19 cellular contexts compared by ENCODE assay signal in the genomic region with DNA sequence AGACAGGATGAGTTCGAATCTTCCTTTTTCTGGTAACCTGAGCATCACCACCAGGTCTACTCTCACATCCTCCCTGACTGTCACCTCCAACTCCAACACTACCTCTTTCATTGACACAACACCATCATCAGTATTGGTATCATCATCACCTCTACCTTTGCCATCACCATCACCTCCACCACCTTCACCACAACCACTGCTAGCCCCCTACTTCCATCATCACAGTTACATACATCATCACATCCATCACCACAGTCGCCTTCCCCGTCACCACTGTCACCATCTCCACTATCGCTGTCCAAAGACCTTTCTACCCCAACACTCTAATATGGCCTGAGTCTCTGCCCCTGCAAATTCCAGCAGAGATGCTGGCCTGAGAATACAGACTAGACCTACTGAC. TPM values are rescaled to one million over a fixed set of nuclear protein-coding genes. Genes with fewer than 3 reads are reported as not detected.
DNase-seq lines count a peak whose midpoint lies in the region; ATAC-seq and TF ChIP-seq lines count a peak whose summit lies in the region.
"Had no signal": no experiment of that assay in that cellular context is flagged by ENCODE, and none has a peak within 500 bp of the region (broad histone marks: within the 10 kb centered on the region; RNA-seq: fewer than 3 reads in every experiment).

No MANE protein-coding gene starts in this region.

- no peak overlapping the region for H2BK120ac ChIP-seq in mesenchymal stem cell (ENCODE audit: low read depth, low read length)

- no peak overlapping the region for H2BK12ac ChIP-seq in mesenchymal stem cell (ENCODE audit: low read length in 2 of 2)

- peak overlapping the region; percentile 54 for H4K91ac ChIP-seq in mesenchymal stem cell (ENCODE audit: low read length)

- ATAC-seq in activated naive CD8-positive, alpha-beta T cell treated with anti-CD3 and anti-CD28 coated beads, Interleukin-2, amount 50 U/mL, for 24 hours: no peak
- ATAC-seq: PC-3 had no signal

- H3K9me3 ChIP-seq in mesenchymal stem cell (ENCODE audit: control insufficient read depth, low read length): no peaks in the 10 kb centered on the region
- H3K9me3 ChIP-seq: BE2C, SJCRH30 had no signal

- H3K4me3 ChIP-seq in mesenchymal stem cell (ENCODE audit: insufficient read depth in 1 of 2, low read depth in 1 of 2, low read length in 2 of 2): no peak overlapping the region
- H3K4me3 ChIP-seq: SJCRH30 had no signal

- no peak overlapping the region for H3K4me3 Mint-ChIP-seq in activated naive CD8-positive, alpha-beta T cell treated with anti-CD3 and anti-CD28 coated beads, Interleukin-2, amount 50 U/mL, for 24 hours
- H3K4me3 Mint-ChIP-seq in activated naive CD8-positive, alpha-beta T cell treated with anti-CD3 and anti-CD28 coated beads for 36 hours: no peak overlapping the region
- H3K4me3 Mint-ChIP-seq: CD4-positive, alpha-beta T cell; HFFc6 had no signal

- H3K4me2 ChIP-seq in mesenchymal stem cell (ENCODE audit: low read length, poor library complexity, severe bottlenecking): no peak overlapping the region
- H3K4me2 ChIP-seq: KMS-11 had no signal

- H3K36me3 Mint-ChIP-seq in activated naive CD8-positive, alpha-beta T cell treated with anti-CD3 and anti-CD28 coated beads, Interleukin-2, amount 50 U/mL, for 24 hours (ENCODE audit: low read depth): no peaks in the 10 kb centered on the region
- H3K36me3 Mint-ChIP-seq in activated naive CD8-positive, alpha-beta T cell treated with anti-CD3 and anti-CD28 coated beads for 36 hours: no peaks in the 10 kb centered on the region

- H3K36me3 ChIP-seq in mesenchymal stem cell (ENCODE audit: control insufficient read depth in 1 of 2, insufficient read depth in 2 of 2, low read depth in 1 of 2, low read length in 2 of 2): no peaks in the 10 kb centered on the region
- H3K36me3 ChIP-seq: BE2C, SJCRH30 had no signal

- peaks cover 4 to 45% of the 10 kb centered on the region in 2 experiments for H3K27me3 ChIP-seq in mesenchymal stem cell (ENCODE audit: control insufficient read depth in 1 of 2, insufficient read depth in 1 of 2, low read length in 2 of 2)
- H3K27me3 ChIP-seq: BE2C, SJCRH30 had no signal

- H3K14ac ChIP-seq in mesenchymal stem cell (ENCODE audit: low read length in 2 of 2): no peak overlapping the region

- H3K4me1 Mint-ChIP-seq in activated naive CD8-positive, alpha-beta T cell treated with anti-CD3 and anti-CD28 coated beads, Interleukin-2, amount 50 U/mL, for 24 hours: no peaks in the 10 kb centered on the region
- H3K4me1 Mint-ChIP-seq in activated naive CD8-positive, alpha-beta T cell treated with anti-CD3 and anti-CD28 coated beads for 36 hours: no peaks in the 10 kb centered on the region

- H2AK5ac ChIP-seq in mesenchymal stem cell (ENCODE audit: low read length, severe bottlenecking): no peak overlapping the region

- no peak overlapping the region for H3K4ac ChIP-seq in mesenchymal stem cell (ENCODE audit: low read depth in 1 of 2, low read length in 2 of 2)

- H4K8ac ChIP-seq in mesenchymal stem cell (ENCODE audit: low read length): no peak overlapping the region

- H3K9me3 Mint-ChIP-seq in activated naive CD8-positive, alpha-beta T cell treated with anti-CD3 and anti-CD28 coated beads, Interleukin-2, amount 50 U/mL, for 24 hours: no peaks in the 10 kb centered on the region
- H3K9me3 Mint-ChIP-seq in activated naive CD8-positive, alpha-beta T cell treated with anti-CD3 and anti-CD28 coated beads for 36 hours: no peaks in the 10 kb centered on the region
- H3K9me3 Mint-ChIP-seq: CD4-positive, alpha-beta T cell; HFFc6 had no signal

- no peak overlapping the region for H3K18ac ChIP-seq in mesenchymal stem cell (ENCODE audit: low read depth in 1 of 2, low read length in 2 of 2)

- no peak for DNase-seq in activated naive CD8-positive, alpha-beta T cell treated with anti-CD3 and anti-CD28 coated beads, Interleukin-2, amount 50 U/mL, for 24 hours
- DNase-seq in activated naive CD8-positive, alpha-beta T cell treated with anti-CD3 and anti-CD28 coated beads for 36 hours: no peak
- DNase-seq in mesenchymal stem cell (no peak), NCI-H1694 treated with DMSO at 0.1 percent for 48 hours (lab: John Stamatoyannopoulos, UW) (no peak), occipital lobe (lab: John Stamatoyannopoulos, UW) (no peak)
- DNase-seq: 8988T; BE2C; CD4-positive, alpha-beta T cell; DMS153; GDM1; HFFc6; MV-4-11; NCI-H1417 treated with DMSO at 0.1 percent for 48 hours; NCI-H1930; NCI-H345; PC-3; SJCRH30 had no signal

- no peak overlapping the region for H3K9ac ChIP-seq in mesenchymal stem cell (ENCODE audit: low read length)
- H3K9ac ChIP-seq: KMS-11 had no signal

- peak overlapping the region; percentile 84 for H3K27ac ChIP-seq in 22Rv1
- no peak overlapping the region for H3K27ac ChIP-seq in mesenchymal stem cell (ENCODE audit: low read length, poor library complexity, severe bottlenecking)
- H3K27ac ChIP-seq: KMS-11, SJCRH30 had no signal

- H2BK15ac ChIP-seq in mesenchymal stem cell (ENCODE audit: low read depth, poor library complexity, severe bottlenecking): no peak overlapping the region

- no peaks in the 10 kb centered on the region for H3K27me3 Mint-ChIP-seq in activated naive CD8-positive, alpha-beta T cell treated with anti-CD3 and anti-CD28 coated beads, Interleukin-2, amount 50 U/mL, for 24 hours
- no peaks in the 10 kb centered on the region for H3K27me3 Mint-ChIP-seq in activated naive CD8-positive, alpha-beta T cell treated with anti-CD3 and anti-CD28 coated beads for 36 hours

- H3K27ac Mint-ChIP-seq in activated naive CD8-positive, alpha-beta T cell treated with anti-CD3 and anti-CD28 coated beads, Interleukin-2, amount 50 U/mL, for 24 hours: peak overlapping the region; percentile 13
- no peak overlapping the region for H3K27ac Mint-ChIP-seq in activated naive CD8-positive, alpha-beta T cell treated with anti-CD3 and anti-CD28 coated beads for 36 hours
- H3K27ac Mint-ChIP-seq: CD4-positive, alpha-beta T cell; HFFc6 had no signal

- H3K4me1 ChIP-seq in mesenchymal stem cell (ENCODE audit: control insufficient read depth, insufficient read depth, low read depth, low read length): peaks cover 13% of the 10 kb centered on the region
- H3K4me1 ChIP-seq: SJCRH30 had no signal

- no peak overlapping the region for H2AFZ ChIP-seq in mesenchymal stem cell (ENCODE audit: low read depth, low read length)

- WGBS in mesenchymal stem cell: 90% methylated on average over 4 of the region's 4 CpGs

- H3K79me1 ChIP-seq in mesenchymal stem cell (replicated peaks; ENCODE audit: low read length, poor library complexity, severe bottlenecking): no peaks in the 10 kb centered on the region

- H3K23ac ChIP-seq in mesenchymal stem cell (ENCODE audit: low read length in 2 of 2): no peak overlapping the region

- TF ChIP-seq CTCF in 22Rv1 (IDR thresholded peaks at IDR 0.05): no peak

- no peak overlapping the region for H2BK5ac ChIP-seq in mesenchymal stem cell (ENCODE audit: low read depth, low read length, poor library complexity, severe bottlenecking)

RNA-seq across cellular contexts. Expression of a gene that starts 1.4 kb away (rescaled TPM):
- under 1 TPM; 0.23 to 0.44 TPM for total RNA-seq in activated naive CD8-positive, alpha-beta T cell treated with anti-CD3 and anti-CD28 coated beads for 36 hours
- polyA plus RNA-seq in mesenchymal stem cell (2013, experiment 1 of 2): 2.2 TPM
- 2.2 TPM for polyA plus RNA-seq in mesenchymal stem cell (2013, experiment 2 of 2)
- 0.78 TPM for total RNA-seq in occipital lobe

RNA-seq across cellular contexts. Expression of a gene that starts 14.0 kb away (rescaled TPM):
- 1 to 10 TPM; 6.4 to 7.8 TPM for total RNA-seq in activated naive CD8-positive, alpha-beta T cell treated with anti-CD3 and anti-CD28 coated beads for 36 hours
- 278 TPM for polyA plus RNA-seq in mesenchymal stem cell (2013, experiment 1 of 2)
- 285 TPM for polyA plus RNA-seq in mesenchymal stem cell (2013, experiment 2 of 2)
- total RNA-seq in occipital lobe: 13.9 TPM

RNA-seq across cellular contexts. Expression of a gene that starts 18.9 kb away (rescaled TPM):
- not detected for total RNA-seq in activated naive CD8-positive, alpha-beta T cell treated with anti-CD3 and anti-CD28 coated beads for 36 hours
- polyA plus RNA-seq in mesenchymal stem cell (2013, experiment 1 of 2): 1.2 TPM
- polyA plus RNA-seq in mesenchymal stem cell (2013, experiment 2 of 2): 1.2 TPM
- total RNA-seq in occipital lobe: not detected
- total RNA-seq: CD4-positive, alpha-beta T cell; PC-3 had no signal

RNA-seq across cellular contexts. Expression of a gene that starts 38.6 kb away (rescaled TPM):
- total RNA-seq in activated naive CD8-positive, alpha-beta T cell treated with anti-CD3 and anti-CD28 coated beads for 36 hours: 10 to 100 TPM; 20.5 to 21.3 TPM
- polyA plus RNA-seq in mesenchymal stem cell (2013, experiment 1 of 2): 34.9 TPM
- 35.2 TPM for polyA plus RNA-seq in mesenchymal stem cell (2013, experiment 2 of 2)
- total RNA-seq in occipital lobe: 29.2 TPM

RNA-seq across cellular contexts. Expression of a gene that starts 40.3 kb away (rescaled TPM):
- 10 to 100 TPM; 19.2 to 19.8 TPM for total RNA-seq in activated naive CD8-positive, alpha-beta T cell treated with anti-CD3 and anti-CD28 coated beads for 36 hours
- 71.2 TPM for polyA plus RNA-seq in mesenchymal stem cell (2013, experiment 1 of 2)
- 67.2 TPM for polyA plus RNA-seq in mesenchymal stem cell (2013, experiment 2 of 2)
- total RNA-seq in occipital lobe: 9.8 TPM
